Comparison of ENCODE assay signal across 1 cellular context in genomic region chr2:110105183-110105582, GRCh38.
TF ChIP-seq lines count a peak whose summit lies in the region.

No MANE protein-coding gene starts in this region.

TF ChIP-seq in WTC11, 78 proteins besides CTCF, POLR2A, EP300 and RAD21 (continued from another document):
- TF ChIP-seq, protein P1, sequence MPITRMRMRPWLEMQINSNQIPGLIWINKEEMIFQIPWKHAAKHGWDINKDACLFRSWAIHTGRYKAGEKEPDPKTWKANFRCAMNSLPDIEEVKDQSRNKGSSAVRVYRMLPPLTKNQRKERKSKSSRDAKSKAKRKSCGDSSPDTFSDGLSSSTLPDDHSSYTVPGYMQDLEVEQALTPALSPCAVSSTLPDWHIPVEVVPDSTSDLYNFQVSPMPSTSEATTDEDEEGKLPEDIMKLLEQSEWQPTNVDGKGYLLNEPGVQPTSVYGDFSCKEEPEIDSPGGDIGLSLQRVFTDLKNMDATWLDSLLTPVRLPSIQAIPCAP (CRISPR knock-in tag; IDR thresholded peaks at IDR 0.05), result no peak
- TF ChIP-seq, protein P2, sequence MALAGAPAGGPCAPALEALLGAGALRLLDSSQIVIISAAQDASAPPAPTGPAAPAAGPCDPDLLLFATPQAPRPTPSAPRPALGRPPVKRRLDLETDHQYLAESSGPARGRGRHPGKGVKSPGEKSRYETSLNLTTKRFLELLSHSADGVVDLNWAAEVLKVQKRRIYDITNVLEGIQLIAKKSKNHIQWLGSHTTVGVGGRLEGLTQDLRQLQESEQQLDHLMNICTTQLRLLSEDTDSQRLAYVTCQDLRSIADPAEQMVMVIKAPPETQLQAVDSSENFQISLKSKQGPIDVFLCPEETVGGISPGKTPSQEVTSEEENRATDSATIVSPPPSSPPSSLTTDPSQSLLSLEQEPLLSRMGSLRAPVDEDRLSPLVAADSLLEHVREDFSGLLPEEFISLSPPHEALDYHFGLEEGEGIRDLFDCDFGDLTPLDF (CRISPR knock-in tag; IDR thresholded peaks at IDR 0.05), result no peak
- TF ChIP-seq MAX (CRISPR knock-in tag; IDR thresholded peaks at IDR 0.05) (no peak), ESRRA (CRISPR knock-in tag; IDR thresholded peaks at IDR 0.05; ENCODE audit: borderline replicate concordance) (no peak), PRRX2 (CRISPR knock-in tag; IDR thresholded peaks at IDR 0.05) (no peak), ZBTB21 (CRISPR knock-in tag; IDR thresholded peaks at IDR 0.05; ENCODE audit: borderline replicate concordance) (no peak)
- TF ChIP-seq, protein P3, sequence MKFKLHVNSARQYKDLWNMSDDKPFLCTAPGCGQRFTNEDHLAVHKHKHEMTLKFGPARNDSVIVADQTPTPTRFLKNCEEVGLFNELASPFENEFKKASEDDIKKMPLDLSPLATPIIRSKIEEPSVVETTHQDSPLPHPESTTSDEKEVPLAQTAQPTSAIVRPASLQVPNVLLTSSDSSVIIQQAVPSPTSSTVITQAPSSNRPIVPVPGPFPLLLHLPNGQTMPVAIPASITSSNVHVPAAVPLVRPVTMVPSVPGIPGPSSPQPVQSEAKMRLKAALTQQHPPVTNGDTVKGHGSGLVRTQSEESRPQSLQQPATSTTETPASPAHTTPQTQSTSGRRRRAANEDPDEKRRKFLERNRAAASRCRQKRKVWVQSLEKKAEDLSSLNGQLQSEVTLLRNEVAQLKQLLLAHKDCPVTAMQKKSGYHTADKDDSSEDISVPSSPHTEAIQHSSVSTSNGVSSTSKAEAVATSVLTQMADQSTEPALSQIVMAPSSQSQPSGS (CRISPR knock-in tag; IDR thresholded peaks at IDR 0.05; ENCODE audit: borderline replicate concordance, low read depth), result no peak
